Comparison of ENCODE assay signal across 2 cellular contexts in the genomic region with DNA sequence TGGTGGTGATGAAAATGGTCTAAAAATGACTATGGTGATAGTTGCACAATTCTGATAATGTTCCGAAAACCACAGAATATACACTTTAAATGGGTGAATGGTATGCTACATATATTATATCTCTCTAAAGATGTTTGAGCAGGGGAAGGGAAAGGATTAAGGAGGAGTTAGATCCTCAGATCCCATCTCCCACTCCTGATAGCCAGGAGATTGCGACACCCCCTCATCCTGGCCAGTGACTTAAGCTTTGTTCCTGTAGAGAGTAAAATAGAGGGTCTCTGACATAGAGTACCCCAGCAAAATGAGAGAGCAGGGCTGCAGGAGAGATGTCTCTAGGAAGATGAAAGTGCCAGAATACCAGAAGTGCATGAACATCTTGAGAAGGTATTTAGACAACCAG.
TF ChIP-seq lines count a peak whose summit lies in the region.

No MANE protein-coding gene starts in this region.

TF ChIP-seq in Ishikawa, 13 proteins besides CTCF, POLR2A, EP300 and RAD21 (continued from another document):
- no peak for TF ChIP-seq TCF12 (IDR thresholded peaks at IDR 0.05; ENCODE audit: low read depth)

TF ChIP-seq in K562, 482 proteins besides CTCF, POLR2A, EP300 and RAD21:
- no peak for TF ChIP-seq AFF1 (IDR thresholded peaks at IDR 0.05; ENCODE audit: low read depth in 1 of 2, partially characterized antibody in 2 of 2)
- TF ChIP-seq DPF2 (IDR thresholded peaks at IDR 0.05), result 0 out of 2 replicates have a peak, but pooled peaks have one; percentile 16
- TF ChIP-seq RNF2 (IDR thresholded peaks at IDR 0.05), result no peak
- TF ChIP-seq ZNF263 (CRISPR knock-in tag; IDR thresholded peaks at IDR 0.05; ENCODE audit: borderline replicate concordance), result no peak
- no peak for TF ChIP-seq NFIC (IDR thresholded peaks at IDR 0.05)
- no peak for TF ChIP-seq UBTF (IDR thresholded peaks at IDR 0.05; ENCODE audit: borderline replicate concordance in 1 of 2, low read depth in 2 of 2, low read length in 2 of 2)
- no peak for TF ChIP-seq ARNT (IDR thresholded peaks at IDR 0.05)
- no peak for TF ChIP-seq STAT5A (IDR thresholded peaks at IDR 0.05; ENCODE audit: borderline replicate concordance, low read length)
- peak; percentile 91 for TF ChIP-seq CEBPB (tag; IDR thresholded peaks at IDR 0.05)
- no peak for TF ChIP-seq YY1 (IDR thresholded peaks at IDR 0.05; ENCODE audit: borderline replicate concordance in 1 of 3, control insufficient read depth in 1 of 3, extremely low read depth in 1 of 3, insufficient read depth in 3 of 3, insufficient read length in 1 of 3, insufficient replicate concordance in 2 of 3, low read depth in 1 of 3, low read length in 2 of 3)
- no peak for TF ChIP-seq SRSF1 (IDR thresholded peaks at IDR 0.05; ENCODE audit: low read depth, low read length)
